Comparison of ENCODE assay signal across 1 cellular context in the genomic region with DNA sequence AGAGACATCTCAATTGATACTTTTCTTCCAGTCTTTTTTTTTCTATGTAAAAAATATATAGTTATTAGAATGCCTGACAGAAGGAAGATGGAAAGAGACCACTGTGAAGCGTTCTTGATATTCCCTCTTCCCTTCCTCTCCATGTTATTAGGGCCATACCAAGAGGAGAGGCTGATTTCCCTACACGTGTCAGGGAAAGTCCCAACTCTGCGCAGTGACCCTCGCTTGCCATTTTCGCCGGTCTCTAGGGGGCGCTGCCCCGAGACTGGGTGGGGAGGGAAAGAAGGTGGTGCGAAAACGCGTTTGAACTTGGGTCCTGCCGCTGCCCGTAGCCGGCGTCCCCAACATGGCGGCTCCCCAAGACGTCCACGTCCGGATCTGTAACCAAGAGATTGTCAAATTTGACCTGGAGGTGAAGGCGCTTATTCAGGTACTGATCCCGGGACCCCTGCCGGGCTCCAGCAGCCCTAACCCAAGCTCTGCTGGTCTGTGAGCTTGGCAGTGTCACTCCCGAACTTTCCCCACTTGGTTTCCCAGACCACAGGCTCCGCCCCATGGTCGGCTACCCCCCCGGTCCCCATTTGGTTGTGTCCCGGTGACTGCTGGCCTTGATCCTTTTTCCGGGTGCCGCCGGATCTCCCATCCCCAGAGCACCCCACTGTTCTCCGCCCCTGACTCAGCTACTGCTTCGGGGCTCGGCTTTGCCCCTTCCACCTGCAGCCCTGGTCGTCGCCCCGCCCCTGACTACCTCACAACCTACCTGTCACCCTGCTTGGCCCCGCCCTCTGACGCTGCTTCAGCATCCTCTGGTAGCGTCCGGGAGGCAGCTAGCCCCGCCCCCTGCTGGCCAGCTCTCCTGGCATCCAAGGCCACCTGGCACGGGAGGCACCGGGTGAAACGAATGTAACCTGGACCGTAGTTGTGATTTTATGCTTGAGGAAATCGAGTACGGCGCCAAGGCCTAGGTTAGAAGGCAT.
A peak's percentile ranks its signal among the peaks of the same experiment; 100 is the strongest.
TF ChIP-seq lines count a peak whose summit lies in the region.

A gene with protein sequence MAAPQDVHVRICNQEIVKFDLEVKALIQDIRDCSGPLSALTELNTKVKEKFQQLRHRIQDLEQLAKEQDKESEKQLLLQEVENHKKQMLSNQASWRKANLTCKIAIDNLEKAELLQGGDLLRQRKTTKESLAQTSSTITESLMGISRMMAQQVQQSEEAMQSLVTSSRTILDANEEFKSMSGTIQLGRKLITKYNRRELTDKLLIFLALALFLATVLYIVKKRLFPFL (plus strand): TSS at position 332 of the 977 bp plus-strand sequence. CDS start 15 bp downstream, at position 347.

TF ChIP-seq in HepG2, 621 proteins besides CTCF, POLR2A, EP300 and RAD21 (continued from another document and continues in another):
- TF ChIP-seq, protein P1, sequence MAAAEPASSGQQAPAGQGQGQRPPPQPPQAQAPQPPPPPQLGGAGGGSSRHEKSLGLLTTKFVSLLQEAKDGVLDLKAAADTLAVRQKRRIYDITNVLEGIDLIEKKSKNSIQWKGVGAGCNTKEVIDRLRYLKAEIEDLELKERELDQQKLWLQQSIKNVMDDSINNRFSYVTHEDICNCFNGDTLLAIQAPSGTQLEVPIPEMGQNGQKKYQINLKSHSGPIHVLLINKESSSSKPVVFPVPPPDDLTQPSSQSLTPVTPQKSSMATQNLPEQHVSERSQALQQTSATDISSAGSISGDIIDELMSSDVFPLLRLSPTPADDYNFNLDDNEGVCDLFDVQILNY (CRISPR knock-in tag; conservative IDR thresholded peaks at IDR 0.05): no peak
- TF ChIP-seq, protein P2, sequence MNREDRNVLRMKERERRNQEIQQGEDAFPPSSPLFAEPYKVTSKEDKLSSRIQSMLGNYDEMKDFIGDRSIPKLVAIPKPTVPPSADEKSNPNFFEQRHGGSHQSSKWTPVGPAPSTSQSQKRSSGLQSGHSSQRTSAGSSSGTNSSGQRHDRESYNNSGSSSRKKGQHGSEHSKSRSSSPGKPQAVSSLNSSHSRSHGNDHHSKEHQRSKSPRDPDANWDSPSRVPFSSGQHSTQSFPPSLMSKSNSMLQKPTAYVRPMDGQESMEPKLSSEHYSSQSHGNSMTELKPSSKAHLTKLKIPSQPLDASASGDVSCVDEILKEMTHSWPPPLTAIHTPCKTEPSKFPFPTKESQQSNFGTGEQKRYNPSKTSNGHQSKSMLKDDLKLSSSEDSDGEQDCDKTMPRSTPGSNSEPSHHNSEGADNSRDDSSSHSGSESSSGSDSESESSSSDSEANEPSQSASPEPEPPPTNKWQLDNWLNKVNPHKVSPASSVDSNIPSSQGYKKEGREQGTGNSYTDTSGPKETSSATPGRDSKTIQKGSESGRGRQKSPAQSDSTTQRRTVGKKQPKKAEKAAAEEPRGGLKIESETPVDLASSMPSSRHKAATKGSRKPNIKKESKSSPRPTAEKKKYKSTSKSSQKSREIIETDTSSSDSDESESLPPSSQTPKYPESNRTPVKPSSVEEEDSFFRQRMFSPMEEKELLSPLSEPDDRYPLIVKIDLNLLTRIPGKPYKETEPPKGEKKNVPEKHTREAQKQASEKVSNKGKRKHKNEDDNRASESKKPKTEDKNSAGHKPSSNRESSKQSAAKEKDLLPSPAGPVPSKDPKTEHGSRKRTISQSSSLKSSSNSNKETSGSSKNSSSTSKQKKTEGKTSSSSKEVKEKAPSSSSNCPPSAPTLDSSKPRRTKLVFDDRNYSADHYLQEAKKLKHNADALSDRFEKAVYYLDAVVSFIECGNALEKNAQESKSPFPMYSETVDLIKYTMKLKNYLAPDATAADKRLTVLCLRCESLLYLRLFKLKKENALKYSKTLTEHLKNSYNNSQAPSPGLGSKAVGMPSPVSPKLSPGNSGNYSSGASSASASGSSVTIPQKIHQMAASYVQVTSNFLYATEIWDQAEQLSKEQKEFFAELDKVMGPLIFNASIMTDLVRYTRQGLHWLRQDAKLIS (CRISPR knock-in tag; IDR thresholded peaks at IDR 0.05): no peak
- TF ChIP-seq DR1 (CRISPR knock-in tag; IDR thresholded peaks at IDR 0.05) (0 out of 2 replicates have a peak, but pooled peaks have one; percentile 22), PAWR (CRISPR knock-in tag; IDR thresholded peaks at IDR 0.05; ENCODE audit: borderline replicate concordance) (no peak), HNF4G (IDR thresholded peaks at IDR 0.05; ENCODE audit: borderline replicate concordance, low read depth, low read length) (peak; percentile 37; the same call in 1 of the 2 replicates), HNF4G (CRISPR knock-in tag; IDR thresholded peaks at IDR 0.05; ENCODE audit: borderline replicate concordance, low read depth) (peak; percentile 70; the same call in 1 of the 2 replicates), ZEB1 (IDR thresholded peaks at IDR 0.05; ENCODE audit: insufficient replicate concordance, low read depth) (peak; percentile 94), PCBP1 (IDR thresholded peaks at IDR 0.05; ENCODE audit: borderline replicate concordance, low read depth, low read length) (peak; percentile 82; the same call in 1 of the 2 replicates), TCF7L2 (IDR thresholded peaks at IDR 0.05; ENCODE audit: low read depth, low read length) (no peak), FOXM1 (CRISPR knock-in tag; IDR thresholded peaks at IDR 0.05) (no peak), MXD4 (CRISPR knock-in tag; IDR thresholded peaks at IDR 0.05) (peak; percentile 75; the same call in 1 of the 2 replicates), ZNF607 (CRISPR knock-in tag; IDR thresholded peaks at IDR 0.05; ENCODE audit: borderline replicate concordance) (0 out of 2 replicates have a peak, but pooled peaks have one; percentile 31), STAG1 (CRISPR knock-in tag; IDR thresholded peaks at IDR 0.05) (peak; percentile 85), ZNF772 (CRISPR knock-in tag; IDR thresholded peaks at IDR 0.05) (peak; percentile 78; the same call in 1 of the 2 replicates), ZNF225 (CRISPR knock-in tag; IDR thresholded peaks at IDR 0.05) (peak; percentile 68), CCDC6 (CRISPR knock-in tag; IDR thresholded peaks at IDR 0.05) (peak; percentile 90), HOXA5 (CRISPR knock-in tag; IDR thresholded peaks at IDR 0.05) (peak; percentile 83), RAD51 (IDR thresholded peaks at IDR 0.05; ENCODE audit: borderline replicate concordance) (no peak), ZNF33B (CRISPR knock-in tag; IDR thresholded peaks at IDR 0.05) (no peak), ZFP90 (CRISPR knock-in tag; IDR thresholded peaks at IDR 0.05; ENCODE audit: borderline replicate concordance) (no peak), ZNF546 (CRISPR knock-in tag; conservative IDR thresholded peaks at IDR 0.05) (no peak), PHF5A (CRISPR knock-in tag; IDR thresholded peaks at IDR 0.05; ENCODE audit: low read depth, unreplicated experiment) (peak; percentile 75), REXO4 (CRISPR knock-in tag; IDR thresholded peaks at IDR 0.05; ENCODE audit: borderline replicate concordance) (no peak), SETDB1 (CRISPR knock-in tag; IDR thresholded peaks at IDR 0.05; ENCODE audit: borderline replicate concordance) (no peak), ZFY (CRISPR knock-in tag; IDR thresholded peaks at IDR 0.05) (peak; percentile 27; the same call in 1 of the 2 replicates), FOXO1 (CRISPR knock-in tag; IDR thresholded peaks at IDR 0.05) (peak; percentile 62), CBFB (CRISPR knock-in tag; IDR thresholded peaks at IDR 0.05) (peak; percentile 85)
- TF ChIP-seq, protein P3, sequence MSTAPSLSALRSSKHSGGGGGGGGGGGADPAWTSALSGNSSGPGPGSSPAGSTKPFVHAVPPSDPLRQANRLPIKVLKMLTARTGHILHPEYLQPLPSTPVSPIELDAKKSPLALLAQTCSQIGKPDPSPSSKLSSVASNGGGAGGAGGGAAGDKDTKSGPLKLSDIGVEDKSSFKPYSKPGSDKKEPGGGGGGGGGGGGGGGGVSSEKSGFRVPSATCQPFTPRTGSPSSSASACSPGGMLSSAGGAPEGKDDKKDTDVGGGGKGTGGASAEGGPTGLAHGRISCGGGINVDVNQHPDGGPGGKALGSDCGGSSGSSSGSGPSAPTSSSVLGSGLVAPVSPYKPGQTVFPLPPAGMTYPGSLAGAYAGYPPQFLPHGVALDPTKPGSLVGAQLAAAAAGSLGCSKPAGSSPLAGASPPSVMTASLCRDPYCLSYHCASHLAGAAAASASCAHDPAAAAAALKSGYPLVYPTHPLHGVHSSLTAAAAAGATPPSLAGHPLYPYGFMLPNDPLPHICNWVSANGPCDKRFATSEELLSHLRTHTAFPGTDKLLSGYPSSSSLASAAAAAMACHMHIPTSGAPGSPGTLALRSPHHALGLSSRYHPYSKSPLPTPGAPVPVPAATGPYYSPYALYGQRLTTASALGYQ (CRISPR knock-in tag; IDR thresholded peaks at IDR 0.05): peak; percentile 55; the same call in 1 of the 2 replicates
- TF ChIP-seq, protein P4, sequence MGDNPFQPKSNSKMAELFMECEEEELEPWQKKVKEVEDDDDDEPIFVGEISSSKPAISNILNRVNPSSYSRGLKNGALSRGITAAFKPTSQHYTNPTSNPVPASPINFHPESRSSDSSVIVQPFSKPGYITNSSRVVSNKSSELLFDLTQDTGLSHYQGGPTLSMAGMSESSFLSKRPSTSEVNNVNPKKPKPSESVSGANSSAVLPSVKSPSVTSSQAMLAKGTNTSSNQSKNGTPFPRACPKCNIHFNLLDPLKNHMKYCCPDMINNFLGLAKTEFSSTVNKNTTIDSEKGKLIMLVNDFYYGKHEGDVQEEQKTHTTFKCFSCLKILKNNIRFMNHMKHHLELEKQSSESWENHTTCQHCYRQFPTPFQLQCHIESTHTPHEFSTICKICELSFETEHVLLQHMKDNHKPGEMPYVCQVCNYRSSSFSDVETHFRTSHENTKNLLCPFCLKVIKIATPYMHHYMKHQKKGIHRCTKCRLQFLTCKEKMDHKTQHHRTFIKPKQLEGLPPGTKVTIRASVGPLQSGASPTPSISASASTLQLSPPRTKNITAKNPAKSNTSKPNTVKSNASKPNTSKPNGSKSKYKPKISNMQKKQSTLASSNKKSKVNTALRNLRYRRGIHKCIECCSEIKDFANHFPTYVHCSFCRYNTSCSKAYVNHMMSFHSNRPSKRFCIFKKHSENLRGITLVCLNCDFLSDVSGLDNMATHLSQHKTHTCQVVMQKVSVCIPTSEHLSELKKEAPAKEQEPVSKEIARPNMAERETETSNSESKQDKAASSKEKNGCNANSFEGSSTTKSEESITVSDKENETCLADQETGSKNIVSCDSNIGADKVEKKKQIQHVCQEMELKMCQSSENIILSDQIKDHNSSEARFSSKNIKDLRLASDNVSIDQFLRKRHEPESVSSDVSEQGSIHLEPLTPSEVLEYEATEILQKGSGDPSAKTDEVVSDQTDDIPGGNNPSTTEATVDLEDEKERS (CRISPR knock-in tag; IDR thresholded peaks at IDR 0.05): peak; percentile 49; the same call in 1 of the 2 replicates
- TF ChIP-seq, protein P5, sequence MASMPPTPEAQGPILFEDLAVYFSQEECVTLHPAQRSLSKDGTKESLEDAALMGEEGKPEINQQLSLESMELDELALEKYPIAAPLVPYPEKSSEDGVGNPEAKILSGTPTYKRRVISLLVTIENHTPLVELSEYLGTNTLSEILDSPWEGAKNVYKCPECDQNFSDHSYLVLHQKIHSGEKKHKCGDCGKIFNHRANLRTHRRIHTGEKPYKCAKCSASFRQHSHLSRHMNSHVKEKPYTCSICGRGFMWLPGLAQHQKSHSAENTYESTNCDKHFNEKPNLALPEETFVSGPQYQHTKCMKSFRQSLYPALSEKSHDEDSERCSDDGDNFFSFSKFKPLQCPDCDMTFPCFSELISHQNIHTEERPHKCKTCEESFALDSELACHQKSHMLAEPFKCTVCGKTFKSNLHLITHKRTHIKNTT (CRISPR knock-in tag; IDR thresholded peaks at IDR 0.05): no peak
- TF ChIP-seq, protein P6, sequence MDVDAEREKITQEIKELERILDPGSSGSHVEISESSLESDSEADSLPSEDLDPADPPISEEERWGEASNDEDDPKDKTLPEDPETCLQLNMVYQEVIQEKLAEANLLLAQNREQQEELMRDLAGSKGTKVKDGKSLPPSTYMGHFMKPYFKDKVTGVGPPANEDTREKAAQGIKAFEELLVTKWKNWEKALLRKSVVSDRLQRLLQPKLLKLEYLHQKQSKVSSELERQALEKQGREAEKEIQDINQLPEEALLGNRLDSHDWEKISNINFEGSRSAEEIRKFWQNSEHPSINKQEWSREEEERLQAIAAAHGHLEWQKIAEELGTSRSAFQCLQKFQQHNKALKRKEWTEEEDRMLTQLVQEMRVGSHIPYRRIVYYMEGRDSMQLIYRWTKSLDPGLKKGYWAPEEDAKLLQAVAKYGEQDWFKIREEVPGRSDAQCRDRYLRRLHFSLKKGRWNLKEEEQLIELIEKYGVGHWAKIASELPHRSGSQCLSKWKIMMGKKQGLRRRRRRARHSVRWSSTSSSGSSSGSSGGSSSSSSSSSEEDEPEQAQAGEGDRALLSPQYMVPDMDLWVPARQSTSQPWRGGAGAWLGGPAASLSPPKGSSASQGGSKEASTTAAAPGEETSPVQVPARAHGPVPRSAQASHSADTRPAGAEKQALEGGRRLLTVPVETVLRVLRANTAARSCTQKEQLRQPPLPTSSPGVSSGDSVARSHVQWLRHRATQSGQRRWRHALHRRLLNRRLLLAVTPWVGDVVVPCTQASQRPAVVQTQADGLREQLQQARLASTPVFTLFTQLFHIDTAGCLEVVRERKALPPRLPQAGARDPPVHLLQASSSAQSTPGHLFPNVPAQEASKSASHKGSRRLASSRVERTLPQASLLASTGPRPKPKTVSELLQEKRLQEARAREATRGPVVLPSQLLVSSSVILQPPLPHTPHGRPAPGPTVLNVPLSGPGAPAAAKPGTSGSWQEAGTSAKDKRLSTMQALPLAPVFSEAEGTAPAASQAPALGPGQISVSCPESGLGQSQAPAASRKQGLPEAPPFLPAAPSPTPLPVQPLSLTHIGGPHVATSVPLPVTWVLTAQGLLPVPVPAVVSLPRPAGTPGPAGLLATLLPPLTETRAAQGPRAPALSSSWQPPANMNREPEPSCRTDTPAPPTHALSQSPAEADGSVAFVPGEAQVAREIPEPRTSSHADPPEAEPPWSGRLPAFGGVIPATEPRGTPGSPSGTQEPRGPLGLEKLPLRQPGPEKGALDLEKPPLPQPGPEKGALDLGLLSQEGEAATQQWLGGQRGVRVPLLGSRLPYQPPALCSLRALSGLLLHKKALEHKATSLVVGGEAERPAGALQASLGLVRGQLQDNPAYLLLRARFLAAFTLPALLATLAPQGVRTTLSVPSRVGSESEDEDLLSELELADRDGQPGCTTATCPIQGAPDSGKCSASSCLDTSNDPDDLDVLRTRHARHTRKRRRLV (CRISPR knock-in tag; IDR thresholded peaks at IDR 0.05): 0 out of 2 replicates have a peak, but pooled peaks have one; percentile 71
- TF ChIP-seq, protein P7, sequence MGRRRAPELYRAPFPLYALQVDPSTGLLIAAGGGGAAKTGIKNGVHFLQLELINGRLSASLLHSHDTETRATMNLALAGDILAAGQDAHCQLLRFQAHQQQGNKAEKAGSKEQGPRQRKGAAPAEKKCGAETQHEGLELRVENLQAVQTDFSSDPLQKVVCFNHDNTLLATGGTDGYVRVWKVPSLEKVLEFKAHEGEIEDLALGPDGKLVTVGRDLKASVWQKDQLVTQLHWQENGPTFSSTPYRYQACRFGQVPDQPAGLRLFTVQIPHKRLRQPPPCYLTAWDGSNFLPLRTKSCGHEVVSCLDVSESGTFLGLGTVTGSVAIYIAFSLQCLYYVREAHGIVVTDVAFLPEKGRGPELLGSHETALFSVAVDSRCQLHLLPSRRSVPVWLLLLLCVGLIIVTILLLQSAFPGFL (CRISPR knock-in tag; IDR thresholded peaks at IDR 0.05): no peak
- TF ChIP-seq, protein P8, sequence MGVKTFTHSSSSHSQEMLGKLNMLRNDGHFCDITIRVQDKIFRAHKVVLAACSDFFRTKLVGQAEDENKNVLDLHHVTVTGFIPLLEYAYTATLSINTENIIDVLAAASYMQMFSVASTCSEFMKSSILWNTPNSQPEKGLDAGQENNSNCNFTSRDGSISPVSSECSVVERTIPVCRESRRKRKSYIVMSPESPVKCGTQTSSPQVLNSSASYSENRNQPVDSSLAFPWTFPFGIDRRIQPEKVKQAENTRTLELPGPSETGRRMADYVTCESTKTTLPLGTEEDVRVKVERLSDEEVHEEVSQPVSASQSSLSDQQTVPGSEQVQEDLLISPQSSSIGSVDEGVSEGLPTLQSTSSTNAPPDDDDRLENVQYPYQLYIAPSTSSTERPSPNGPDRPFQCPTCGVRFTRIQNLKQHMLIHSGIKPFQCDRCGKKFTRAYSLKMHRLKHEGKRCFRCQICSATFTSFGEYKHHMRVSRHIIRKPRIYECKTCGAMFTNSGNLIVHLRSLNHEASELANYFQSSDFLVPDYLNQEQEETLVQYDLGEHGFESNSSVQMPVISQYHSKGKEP (CRISPR knock-in tag; IDR thresholded peaks at IDR 0.05): no peak
